Comparison of ENCODE assay signal across 10 cellular contexts in the genomic region with DNA sequence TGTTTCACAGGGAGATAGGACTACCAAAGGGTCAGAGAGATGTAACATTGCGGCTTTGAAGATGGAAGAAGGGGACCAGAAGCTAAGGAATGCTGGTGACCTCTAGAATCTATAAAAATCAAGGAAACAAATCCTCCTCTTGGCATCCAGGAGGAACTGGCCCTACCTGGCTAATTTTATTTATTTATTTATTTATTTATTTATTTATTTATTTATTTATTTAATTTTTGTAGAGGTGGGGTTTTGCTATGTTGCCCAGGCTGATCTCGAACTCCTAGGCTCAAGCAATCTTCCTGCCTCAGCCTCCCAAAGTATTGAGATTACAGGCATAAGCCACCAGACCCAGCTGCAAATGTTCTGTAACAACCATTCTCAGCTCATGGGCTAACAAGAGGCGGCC. TPM values are rescaled to one million over a fixed set of nuclear protein-coding genes. Genes with fewer than 3 reads are reported as not detected.
"Had no signal": no experiment of that assay in that cellular context is flagged by ENCODE, and none has a peak within 500 bp of the region (broad histone marks: within the 10 kb centered on the region; RNA-seq: fewer than 3 reads in every experiment).

No MANE protein-coding gene starts in this region.

- H3K36me3 ChIP-seq: HAP-1 had no signal

- FAIRE-seq: H1, H54, HTR-8/SVneo, K562 had no signal

- H3K4me1 ChIP-seq: HAP-1 had no signal

- H3K4me3 Mint-ChIP-seq: GM23338 had no signal

- DNase-seq: IMR-90, KG1 had no signal

- H3K4me3 ChIP-seq: GM23338, HAP-1, K562 had no signal

- H3K27ac Mint-ChIP-seq: GM23338 had no signal

- ATAC-seq: GM23338, HCT116, K562 had no signal

- H3K4me2 ChIP-seq: GM23338 had no signal

RNA-seq across cellular contexts. Expression of a gene that starts 19.7 kb away (rescaled TPM):
- total RNA-seq: GM23338, H1, HT-29, IMR-90 had no signal
- polyA plus RNA-seq: GM23338 had no signal

RNA-seq across cellular contexts. Expression of a gene that starts 34.0 kb away (rescaled TPM):
- total RNA-seq: HT-29, K562 had no signal
- polyA plus RNA-seq: K562 had no signal
